In genomic region chr20:1528811-1529210, GRCh38 we compare ENCODE assay signal across 26 cellular contexts. TPM values are rescaled to one million over a fixed set of nuclear protein-coding genes. Genes with fewer than 3 reads are reported as not detected.
DNase-seq lines count a peak whose midpoint lies in the region; FAIRE-seq and TF ChIP-seq lines count a peak whose summit lies in the region.
"Had no signal": no experiment of that assay in that cellular context is flagged by ENCODE, and none has a peak within 500 bp of the region (broad histone marks: within the 10 kb centered on the region; RNA-seq: fewer than 3 reads in every experiment).

No MANE protein-coding gene starts in this region.

- no peaks in the 10 kb centered on the region for H4K20me1 ChIP-seq in keratinocyte (ENCODE audit: control insufficient read depth, extremely low read depth, insufficient read depth, low read length)

- TF ChIP-seq CTCF in keratinocyte (optimal IDR thresholded peaks at IDR 0.05 in 1 of 3, IDR thresholded peaks at IDR 0.05 in 1 of 3, conservative IDR thresholded peaks at IDR 0.05 in 1 of 3; ENCODE audit: extremely low read depth in 1 of 3, insufficient read depth in 2 of 3, low read length in 3 of 3) = no peak
- no peak for TF ChIP-seq CTCF in colonic mucosa (IDR thresholded peaks at IDR 0.05)
- TF ChIP-seq CTCF in ascending aorta (IDR thresholded peaks at IDR 0.05) = no peak

- H3K9me3 ChIP-seq in adipocyte (ENCODE audit: control insufficient read depth, low read length) = peaks cover 6% of the 10 kb centered on the region
- H3K9me3 ChIP-seq in keratinocyte (ENCODE audit: control insufficient read depth, low read depth, low read length) = no peaks in the 10 kb centered on the region
- H3K9me3 ChIP-seq in colonic mucosa = no peaks in the 10 kb centered on the region
- no peaks in the 10 kb centered on the region for H3K9me3 ChIP-seq in ascending aorta
- H3K9me3 ChIP-seq: spleen, tibial nerve had no signal

- H3K27ac ChIP-seq in keratinocyte (ENCODE audit: control insufficient read depth, insufficient read depth, low read length) (no peak overlapping the region), colonic mucosa (no peak overlapping the region), ascending aorta (no peak overlapping the region)
- H3K27ac ChIP-seq: 22Rv1, spleen, tibial nerve had no signal

- peak; percentile 74 for FAIRE-seq in keratinocyte (lab: Jason Lieb, UNC)
- FAIRE-seq: endothelial cell of umbilical vein, frontal cortex, GM12892 had no signal

- H3K79me2 ChIP-seq in keratinocyte (ENCODE audit: control insufficient read depth, insufficient read depth, low read length) = no peaks in the 10 kb centered on the region

- no peak overlapping the region for H3K4me3 ChIP-seq in adipocyte (ENCODE audit: low read length)
- no peak overlapping the region for H3K4me3 ChIP-seq in keratinocyte (ENCODE audit: control insufficient read depth in 2 of 3, extremely low read depth in 1 of 3, insufficient read depth in 2 of 3, low read depth in 1 of 3, low read length in 3 of 3)
- no peak overlapping the region for H3K4me3 ChIP-seq in colonic mucosa
- no peak overlapping the region for H3K4me3 ChIP-seq in ascending aorta
- H3K4me3 ChIP-seq: spleen, tibial nerve had no signal

- H3K27me3 ChIP-seq in adipocyte (replicated peaks; ENCODE audit: control insufficient read depth, insufficient read depth, low read length) (no peaks in the 10 kb centered on the region), keratinocyte (ENCODE audit: control insufficient read depth, extremely low read depth, insufficient read depth, low read length) (no peaks in the 10 kb centered on the region), colonic mucosa (no peaks in the 10 kb centered on the region), ascending aorta (no peaks in the 10 kb centered on the region)
- H3K27me3 ChIP-seq: spleen, tibial nerve had no signal

- intact Hi-C loops in colonic mucosa (cut with DNase I) (no loop called here), ascending aorta (cut with DNase I) (no loop called here)

- no peak overlapping the region for H2AFZ ChIP-seq in keratinocyte (ENCODE audit: control insufficient read depth, low read length)

- no peak overlapping the region for H3K9ac ChIP-seq in adipocyte (ENCODE audit: low read length)
- no peak overlapping the region for H3K9ac ChIP-seq in keratinocyte (ENCODE audit: control insufficient read depth, extremely low read depth, insufficient read depth, low read length)
- H3K9ac ChIP-seq in colonic mucosa (ENCODE audit: low read depth in 2 of 2, low read length in 2 of 2) = no peak overlapping the region

- no peaks in the 10 kb centered on the region for H3K36me3 ChIP-seq in adipocyte (ENCODE audit: control insufficient read depth, insufficient read depth, low read length, severe bottlenecking)
- no peaks in the 10 kb centered on the region for H3K36me3 ChIP-seq in keratinocyte (ENCODE audit: control insufficient read depth in 2 of 2, extremely low read depth in 1 of 2, insufficient read depth in 2 of 2, low read length in 2 of 2)
- no peaks in the 10 kb centered on the region for H3K36me3 ChIP-seq in colonic mucosa
- H3K36me3 ChIP-seq in ascending aorta = no peaks in the 10 kb centered on the region
- H3K36me3 ChIP-seq: spleen, tibial nerve had no signal

- DNase-seq in NOMO-1 (lab: John Stamatoyannopoulos, UW; ENCODE audit: unreplicated experiment in 2 of 2) = peak; percentile 8 to 42
- DNase-seq in NOMO-1 treated with dmso at 0.1 percent for 144 hours (lab: John Stamatoyannopoulos, UW; ENCODE audit: unreplicated experiment) = no peak
- DNase-seq in MV-4-11 (lab: John Stamatoyannopoulos, UW) = peak; percentile 69
- DNase-seq in adipocyte (ENCODE audit: low read depth) = peak; percentile 17
- no peak for DNase-seq in keratinocyte (ENCODE audit: low read depth, low spot score)
- no peak for DNase-seq in colonic mucosa
- DNase-seq in stimulated activated CD4-positive, alpha-beta T cell treated with anti-CD3 and anti-CD28 coated beads, Interleukin-12 subunit alpha, Interleukin-12 subunit beta, amount 100 ng/mL, for 4 hours = no peak
- no peak for DNase-seq in ascending aorta (ENCODE audit: low spot score in 2 of 2)
- DNase-seq: activated naive CD4-positive, alpha-beta T cell treated with anti-CD3 and anti-CD28 coated beads for 36 hours; activated T-cell treated with anti-CD3 and anti-CD28 coated beads, Interleukin-2, amount 50 U/mL, for 4 hours; caudate nucleus; DMS79; hypothalamus; NCI-H1436 treated with DMSO at 0.1 percent for 48 hours; NCI-H524; nucleus accumbens; SHP77; spleen; stimulated activated CD4-positive, alpha-beta T cell treated with anti-CD3 and anti-CD28 coated beads, Interleukin-4, amount 100 ng/mL, for 24 hours had no signal

- dilution Hi-C loops in keratinocyte (cut with MboI; ENCODE audit: extremely low pct_ligation_motif_present, low sequenced_read_pairs) = no loop called here

- H3K4me2 ChIP-seq in keratinocyte (ENCODE audit: control insufficient read depth, extremely low read depth, insufficient read depth, low read depth, low read length) = no peak overlapping the region

- H3K4me1 ChIP-seq in adipocyte (ENCODE audit: control insufficient read depth, insufficient read depth, low read length) (no peaks in the 10 kb centered on the region), keratinocyte (ENCODE audit: control insufficient read depth, extremely low read depth, insufficient read depth, low read length) (peaks cover 4% of the 10 kb centered on the region), colonic mucosa (no peaks in the 10 kb centered on the region), ascending aorta (no peaks in the 10 kb centered on the region)
- H3K4me1 ChIP-seq: tibial nerve had no signal

- H3K9me1 ChIP-seq in keratinocyte (ENCODE audit: control insufficient read depth, extremely low read depth, insufficient read depth, low read length) = no peaks in the 10 kb centered on the region

RNA-seq across cellular contexts. Expression of gene SIRPD, which starts 28.7 kb away (rescaled TPM):
- not detected in 3 replicates for polyA plus RNA-seq in keratinocyte
- not detected for polyA plus RNA-seq in keratinocyte (2011; ENCODE audit: low read depth)
- polyA plus RNA-seq in keratinocyte (2011; cell fraction: cytosol; rRNA removed) = not detected in 2 replicates
- polyA plus RNA-seq in keratinocyte (2011; cell fraction: nucleus; rRNA removed) = not detected in 2 replicates
- polyA plus RNA-seq in keratinocyte (2012; ENCODE audit: low replicate concordance) = not detected in 2 replicates
- polyA minus RNA-seq in keratinocyte = not detected in 3 replicates
- polyA minus RNA-seq in keratinocyte (2011; cell fraction: cytosol; rRNA and poly(A)+ RNA removed) = not detected
- polyA minus RNA-seq in keratinocyte (2011; cell fraction: nucleus; rRNA and poly(A)+ RNA removed) = not detected in 2 replicates
- total RNA-seq in colonic mucosa (not detected), ascending aorta (not detected)
- total RNA-seq: activated naive CD4-positive, alpha-beta T cell treated with anti-CD3 and anti-CD28 coated beads for 36 hours; activated T-cell treated with anti-CD3 and anti-CD28 coated beads, Interleukin-2, amount 50 U/mL, for 4 hours; dermis microvascular lymphatic vessel endothelial cell; endothelial cell of umbilical vein; frontal cortex; kidney epithelial cell; tibial nerve had no signal
- polyA plus RNA-seq: endothelial cell of umbilical vein had no signal

RNA-seq across cellular contexts. Expression of gene SIRPB2, which starts 37.6 kb away (rescaled TPM):
- 1.1 to 2.1 TPM (median 1.6 TPM) in 3 replicates for polyA plus RNA-seq in keratinocyte
- 0.51 TPM for polyA plus RNA-seq in keratinocyte (2011; ENCODE audit: low read depth)
- polyA plus RNA-seq in keratinocyte (2011; cell fraction: cytosol; rRNA removed) = 0.79 and 1.2 TPM in 2 replicates
- polyA plus RNA-seq in keratinocyte (2011; cell fraction: nucleus; rRNA removed) = 2.2 and 3.4 TPM in 2 replicates
- polyA plus RNA-seq in keratinocyte (2012; ENCODE audit: low replicate concordance) = 0.77 and 1.7 TPM in 2 replicates
- 0.66 to 3.1 TPM (median 1.3 TPM) in 3 replicates for polyA minus RNA-seq in keratinocyte
- polyA minus RNA-seq in keratinocyte (2011; cell fraction: cytosol; rRNA and poly(A)+ RNA removed) = not detected
- 1.3 and 1.8 TPM in 2 replicates for polyA minus RNA-seq in keratinocyte (2011; cell fraction: nucleus; rRNA and poly(A)+ RNA removed)
- total RNA-seq in colonic mucosa (1 to 10 TPM in 1 of 2 donors, under 1 TPM in 1; 0.74 to 3.0 TPM), ascending aorta (8.6 TPM)
- total RNA-seq: activated naive CD4-positive, alpha-beta T cell treated with anti-CD3 and anti-CD28 coated beads for 36 hours; activated T-cell treated with anti-CD3 and anti-CD28 coated beads, Interleukin-2, amount 50 U/mL, for 4 hours; kidney epithelial cell had no signal

Comparison
In these comparisons a context has a peak if more than half of its experiments do, and no peak if none do; other contexts are left out.
1. DNase-seq: peak in NOMO-1 (2 of 2), MV-4-11 (single experiment) and adipocyte (single experiment); none in NOMO-1 treated with dmso at 0.1 percent for 144 hours (single experiment), keratinocyte (single experiment), colonic mucosa (single experiment), stimulated activated CD4-positive, alpha-beta T cell treated with anti-CD3 and anti-CD28 coated beads, Interleukin-12 subunit alpha, Interleukin-12 subunit beta, amount 100 ng/mL, for 4 hours (single experiment) and ascending aorta (0 of 2).